8 cellular contexts compared by ENCODE assay signal in the genomic region with DNA sequence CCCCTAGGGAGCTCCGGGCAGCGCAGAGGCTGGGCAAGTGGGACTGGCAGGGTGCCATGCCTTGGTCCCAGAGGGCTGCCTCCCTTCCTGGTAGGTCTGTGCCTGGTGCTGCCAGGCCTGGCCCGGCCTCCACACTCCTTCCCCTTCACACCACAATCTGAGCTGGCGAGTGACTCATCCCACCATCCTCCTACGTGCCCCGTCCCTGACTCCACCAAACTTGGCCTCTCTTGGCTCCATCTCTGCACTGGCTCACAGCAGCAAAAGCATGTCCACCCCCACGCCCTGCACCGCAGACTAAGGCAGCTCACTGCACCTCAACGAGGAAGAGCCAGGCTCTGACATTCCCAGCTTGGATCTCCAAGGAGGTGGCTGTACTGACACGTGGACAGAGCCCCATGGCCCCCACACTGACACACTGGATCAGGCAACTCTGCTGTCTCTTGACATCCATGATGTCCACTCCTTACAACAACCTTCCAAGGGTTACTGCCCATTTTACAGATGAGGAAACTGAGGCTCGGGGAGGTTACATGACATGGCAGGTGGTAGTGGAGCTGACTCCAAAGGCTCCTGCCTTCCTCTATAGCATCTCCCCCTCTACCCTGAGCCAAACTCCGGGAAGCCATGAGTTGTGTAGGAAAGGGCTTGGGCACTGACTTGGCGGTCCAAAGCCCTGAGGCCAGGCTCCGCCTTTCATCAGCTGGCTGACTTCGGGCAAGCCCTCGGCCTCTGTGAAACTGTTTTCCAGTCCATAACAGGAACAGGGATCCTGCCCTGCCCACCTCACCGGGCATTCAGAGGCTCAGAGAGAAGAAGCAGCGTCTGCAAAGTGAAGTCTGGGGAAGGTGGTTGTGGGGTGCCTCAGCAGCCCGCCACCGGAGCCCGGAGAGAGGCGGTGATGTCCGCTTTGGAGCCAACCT. TPM values are rescaled to one million over a fixed set of nuclear protein-coding genes. Genes with fewer than 3 reads are reported as not detected.
DNase-seq lines count a peak whose midpoint lies in the region; ATAC-seq, FAIRE-seq and TF ChIP-seq lines count a peak whose summit lies in the region.

No MANE protein-coding gene starts in this region.

- H3K27ac ChIP-seq in hepatocyte (peak overlapping the region; percentile 97), spleen (peak overlapping the region in 4 of 8 donors; percentile 60 to 75 (median 69))

- WGBS in hepatocyte (ENCODE audit: low lambda C conversion rate, missing lambda C conversion rate), result 62% methylated on average over 23 of the region's 23 CpGs
- WGBS in spleen, 5 donors, result 21 to 40% (median 36%) methylated on average over 18 to 23 of the region's 23 CpGs

- H2AFZ ChIP-seq in hepatocyte, result peak overlapping the region; percentile 64

- peak overlapping the region; percentile 70 for H3K9ac ChIP-seq in adipocyte (ENCODE audit: low read length)

- peak overlapping the region; percentile 75 for H3K4me2 ChIP-seq in hepatocyte

- TF ChIP-seq POLR2A in H54 (IDR thresholded peaks at IDR 0.05; ENCODE audit: low read depth, low read length), result peak; percentile 36
- no peak for TF ChIP-seq POLR2A in spleen (IDR thresholded peaks at IDR 0.05)

- H3K9me3 ChIP-seq in adipocyte (ENCODE audit: control insufficient read depth, low read length) (peaks cover 9% of the 10 kb centered on the region), hepatocyte (ENCODE audit: low read depth) (no peaks in the 10 kb centered on the region), spleen (peaks cover 0 to 10% (median 0%) of the 10 kb centered on the region in 8 donors)

- DNase-seq in H54 (ENCODE audit: insufficient read length, low spot score) (peak; percentile 93), RCC 7860 (ENCODE audit: low spot score) (peak; percentile 100), adipocyte (ENCODE audit: low read depth) (peak; percentile 91), hepatocyte (ENCODE audit: low spot score) (peak; percentile 76), spleen (no peak), NCI-H1092 (lab: John Stamatoyannopoulos, UW) (no peak), cortex of kidney (lab: John Stamatoyannopoulos, UW) (no peak)

- H3K36me3 ChIP-seq in adipocyte (ENCODE audit: control insufficient read depth, insufficient read depth, low read length, severe bottlenecking) (no peaks in the 10 kb centered on the region), hepatocyte (replicated peaks; ENCODE audit: insufficient read depth, low read depth) (no peaks in the 10 kb centered on the region), spleen (no peaks in the 10 kb centered on the region)

- H3K4me3 ChIP-seq in adipocyte (ENCODE audit: low read length) (peak overlapping the region; percentile 43), hepatocyte (no peak overlapping the region), spleen (peak overlapping the region in 5 of 8 donors; percentile 13 to 57 (median 21))

- TF ChIP-seq CTCF in hepatocyte (IDR thresholded peaks at IDR 0.05; ENCODE audit: poor library complexity) (no peak), spleen (IDR thresholded peaks at IDR 0.05 in 8 of 11, conservative IDR thresholded peaks at IDR 0.05 in 3 of 11) (no peak)

- no peaks in the 10 kb centered on the region for H4K20me1 ChIP-seq in hepatocyte (ENCODE audit: insufficient read depth, poor library complexity, severe bottlenecking)

- H3K4me1 ChIP-seq in adipocyte (ENCODE audit: control insufficient read depth, insufficient read depth, low read length) (peaks cover 35% of the 10 kb centered on the region), hepatocyte (ENCODE audit: insufficient read depth) (peaks cover 39% of the 10 kb centered on the region), spleen (peaks cover 12 to 24% (median 22%) of the 10 kb centered on the region in 6 donors)

- no peaks in the 10 kb centered on the region for H3K27me3 ChIP-seq in adipocyte (replicated peaks; ENCODE audit: control insufficient read depth, insufficient read depth, low read length)
- H3K27me3 ChIP-seq in hepatocyte, result no peaks in the 10 kb centered on the region
- H3K27me3 ChIP-seq in spleen (replicated peaks in 1 of 7), result peaks cover 0 to 20% (median 0%) of the 10 kb centered on the region in 7 donors

- FAIRE-seq in H54 (lab: Jason Lieb, UNC) (peak; percentile 45), RCC 7860 (lab: Jason Lieb, UNC) (peak; percentile 95)

- no peak for ATAC-seq in HG03097 (IDR thresholded peaks at IDR 0.05; ENCODE audit: low FRiP score, unreplicated experiment)

- H3K79me2 ChIP-seq in hepatocyte, result no peaks in the 10 kb centered on the region

- intact Hi-C loops in spleen (cut with DNase I; ENCODE audit: low total_unique reads), result loop anchor here (5.0 kb wide), 2 partner anchors 99 to 641 kb away; no protein-coding TSS in a partner anchor

- no peaks in the 10 kb centered on the region for H3K9me2 ChIP-seq in hepatocyte (replicated peaks; ENCODE audit: insufficient read depth)

RNA-seq across cellular contexts. Expression of a gene that starts 20.1 kb away (rescaled TPM):
- total RNA-seq in hepatocyte (623 and 817 TPM in 2 replicates), spleen (1 to 10 TPM in 3 of 7 donors, under 1 TPM in 3, not detected in 1; 0.44 to 2.8 (median 0.83) TPM)
- polyA plus RNA-seq in hepatocyte (1,343 and 1,722 TPM in 2 replicates), spleen (1 to 10 TPM in 2 of 3 donors, under 1 TPM in 1; 0.20 to 3.9 (median 1.9) TPM)

RNA-seq across cellular contexts. Expression of a gene that starts 23.7 kb away (rescaled TPM):
- total RNA-seq in hepatocyte (not detected in 2 replicates), spleen (not detected)
- polyA plus RNA-seq in hepatocyte (not detected in 2 replicates), spleen (not detected)

RNA-seq across cellular contexts. Expression of a gene that starts 29.5 kb away (rescaled TPM):
- 6.2 and 6.8 TPM in 2 replicates for total RNA-seq in hepatocyte
- 8.2 and 10.6 TPM in 2 replicates for polyA plus RNA-seq in hepatocyte
- not detected for total RNA-seq in spleen
- polyA plus RNA-seq in spleen, result 1 to 10 TPM in 1 of 3 donors, under 1 TPM in 2; 0.07 to 1.3 (median 0.11) TPM

RNA-seq across cellular contexts. Expression of a gene that starts 38.5 kb away (rescaled TPM):
- total RNA-seq in hepatocyte (0.33 TPM in 1 of 2 replicates, not detected in the other), spleen (under 1 TPM in 1 of 7 donors, not detected in 6; 0.79 TPM)
- polyA plus RNA-seq in hepatocyte (1.1 and 1.9 TPM in 2 replicates), spleen (under 1 TPM; 0.06 to 0.17 (median 0.16) TPM)

RNA-seq across cellular contexts. Expression of a gene that starts 42.8 kb away (rescaled TPM):
- 5.3 and 8.1 TPM in 2 replicates for total RNA-seq in hepatocyte
- 15.1 and 24.8 TPM in 2 replicates for polyA plus RNA-seq in hepatocyte
- total RNA-seq in spleen, result not detected
- 10 to 100 TPM in 1 of 3 donors, 1 to 10 TPM in 2; 1.6 to 26.4 (median 3.8) TPM for polyA plus RNA-seq in spleen

Comparison
In these comparisons a context has a peak if more than half of its experiments do, and no peak if none do; other contexts are left out.
1. DNase-seq: peak in H54 (single experiment), RCC 7860 (single experiment), adipocyte (single experiment) and hepatocyte (single experiment); none in spleen (single experiment), NCI-H1092 (single experiment) and cortex of kidney (single experiment).
2. RNA of a gene that starts 20.1 kb away (total RNA-seq): 623 to 817 TPM in hepatocyte; 0.44 to 2.8 TPM in spleen; every median in the first group is over 100 times any median in the second.